In the genomic region with DNA sequence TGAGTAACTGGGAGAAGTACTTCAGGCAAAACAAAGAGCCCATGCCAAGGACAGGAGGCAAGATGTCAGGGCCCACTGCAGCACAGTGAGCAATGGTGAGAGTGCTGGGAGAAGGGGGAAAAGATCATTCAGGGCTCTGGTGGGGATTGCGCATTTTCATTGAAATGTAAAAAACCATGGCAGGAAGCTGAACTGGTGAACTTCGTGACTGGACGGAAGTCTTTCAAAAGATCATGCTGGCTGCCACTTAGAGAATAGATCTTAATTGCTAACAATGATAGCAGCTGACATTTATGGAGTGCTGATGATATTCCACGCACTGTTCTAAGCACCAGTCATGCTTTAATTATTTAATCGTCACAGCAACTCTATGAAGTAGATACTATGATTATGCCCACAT, we compare ENCODE assay signal across 27 cellular contexts.
DNase-seq lines count a peak whose midpoint lies in the region; ATAC-seq, FAIRE-seq and TF ChIP-seq lines count a peak whose summit lies in the region.
"Had no signal": no experiment of that assay in that cellular context is flagged by ENCODE, and none has a peak within 500 bp of the region (broad histone marks: within the 10 kb centered on the region; RNA-seq: fewer than 3 reads in every experiment).

No MANE protein-coding gene starts in this region.

- peaks cover 0 to 3% (median 0%) of the 10 kb centered on the region in 8 donors for H3K9me3 Mint-ChIP-seq in CD4-positive, alpha-beta memory T cell
- no peaks in the 10 kb centered on the region for H3K9me3 Mint-ChIP-seq in neural crest cell
- peaks cover 0 to 3% (median 0%) of the 10 kb centered on the region in 9 donors for H3K9me3 Mint-ChIP-seq in naive thymus-derived CD8-positive, alpha-beta T cell
- H3K9me3 Mint-ChIP-seq: activated CD8-positive, alpha-beta T cell treated with anti-CD3 and anti-CD28 coated beads for 36 hours; activated naive CD4-positive, alpha-beta T cell treated with anti-CD3 and anti-CD28 coated beads, Interleukin-2, amount 10 ng/mL, durations not matched to agents 7 days and 5 days; activated T-cell treated with anti-CD3 and anti-CD28 coated beads, Interleukin-2, amount 50 U/mL, for 4 hours; stimulated activated naive B cell treated with anti-CD40 and anti-IgM and Interleukin-4, amounts not matched to agents 10 μg/mL and 1 μg/mL and 100 μg/mL, for 72 hours had no signal

- H3K27me3 Mint-ChIP-seq in CD4-positive, alpha-beta memory T cell = no peaks in the 10 kb centered on the region
- H3K27me3 Mint-ChIP-seq in neural crest cell (ENCODE audit: low read depth) = no peaks in the 10 kb centered on the region
- H3K27me3 Mint-ChIP-seq in naive thymus-derived CD8-positive, alpha-beta T cell = no peaks in the 10 kb centered on the region
- H3K27me3 Mint-ChIP-seq: activated CD8-positive, alpha-beta T cell treated with anti-CD3 and anti-CD28 coated beads for 36 hours; activated naive CD4-positive, alpha-beta T cell treated with anti-CD3 and anti-CD28 coated beads, Interleukin-2, amount 10 ng/mL, durations not matched to agents 7 days and 5 days; stimulated activated naive B cell treated with anti-CD40 and anti-IgM and Interleukin-4, amounts not matched to agents 10 μg/mL and 1 μg/mL and 100 μg/mL, for 72 hours had no signal

- intact Hi-C loops in CD4-positive, alpha-beta memory T cell (cut with micrococcal nuclease) = no loop called here

- FAIRE-seq in H54 (lab: Jason Lieb, UNC) = no peak
- FAIRE-seq: G401.6, islet of Langerhans, K562, RCC 7860 had no signal

- TF ChIP-seq POLR2A in H54 (IDR thresholded peaks at IDR 0.05; ENCODE audit: low read depth, low read length) = no peak

- H3K27ac ChIP-seq in CD4-positive, alpha-beta memory T cell (ENCODE audit: low read depth, low read length) = no peak overlapping the region
- H3K27ac ChIP-seq: C4-2B, parathyroid adenoma, SK-N-MC had no signal

- no peak overlapping the region for H3K4me3 ChIP-seq in CD4-positive, alpha-beta memory T cell (ENCODE audit: low read length in 2 of 2)
- H3K4me3 ChIP-seq in NT2/D1 (ENCODE audit: insufficient read length, low read depth) (no peak overlapping the region), fibroblast of villous mesenchyme (ENCODE audit: low read depth, low read length) (no peak overlapping the region)
- H3K4me3 ChIP-seq: K562, lung, SK-N-MC had no signal

- no peaks in the 10 kb centered on the region for H3K4me1 ChIP-seq in CD4-positive, alpha-beta memory T cell (ENCODE audit: insufficient read depth, low read length)
- peaks cover 8% of the 10 kb centered on the region for H3K4me1 ChIP-seq in NT2/D1 (ENCODE audit: insufficient read depth, insufficient read length)
- H3K4me1 ChIP-seq: parathyroid adenoma had no signal

- no peak for ATAC-seq in naive thymus-derived CD8-positive, alpha-beta T cell
- no peak for ATAC-seq in HG03025 (IDR thresholded peaks at IDR 0.05; ENCODE audit: low FRiP score, unreplicated experiment)
- ATAC-seq: activated CD8-positive, alpha-beta T cell treated with anti-CD3 and anti-CD28 coated beads for 36 hours; activated T-cell treated with anti-CD3 and anti-CD28 coated beads, Interleukin-2, amount 50 U/mL, for 4 hours; K562; sciatic nerve; stimulated activated naive B cell treated with anti-CD40 and anti-IgM and Interleukin-4, amounts not matched to agents 10 μg/mL and 1 μg/mL and 100 μg/mL, for 72 hours had no signal

- POLR2A ChIA-PET in CD4-positive, alpha-beta memory T cell (lab: Charles Lee; ENCODE audit: partially characterized antibody) = no interaction called here
- POLR2A ChIA-PET in naive thymus-derived CD8-positive, alpha-beta T cell (lab: Charles Lee) = no interaction called here

- H3K27ac Mint-ChIP-seq in CD4-positive, alpha-beta memory T cell = peak overlapping the region in 4 of 7 donors; percentile 19 to 57 (median 28)
- H3K27ac Mint-ChIP-seq in neural crest cell (ENCODE audit: unreplicated experiment) = peak overlapping the region; percentile 48
- H3K27ac Mint-ChIP-seq in naive thymus-derived CD8-positive, alpha-beta T cell = peak overlapping the region in 1 of 10 donors; percentile 65
- H3K27ac Mint-ChIP-seq: activated CD8-positive, alpha-beta T cell treated with anti-CD3 and anti-CD28 coated beads for 36 hours; activated naive CD4-positive, alpha-beta T cell treated with anti-CD3 and anti-CD28 coated beads, Interleukin-2, amount 10 ng/mL, durations not matched to agents 7 days and 5 days; stimulated activated naive B cell treated with anti-CD40 and anti-IgM and Interleukin-4, amounts not matched to agents 10 μg/mL and 1 μg/mL and 100 μg/mL, for 72 hours had no signal

- peaks cover 8 to 29% (median 16%) of the 10 kb centered on the region in 4 donors for H3K4me1 Mint-ChIP-seq in CD4-positive, alpha-beta memory T cell
- H3K4me1 Mint-ChIP-seq in neural crest cell = peaks cover 38% of the 10 kb centered on the region
- H3K4me1 Mint-ChIP-seq in naive thymus-derived CD8-positive, alpha-beta T cell = peaks cover 0 to 14% (median 6%) of the 10 kb centered on the region in 4 donors
- H3K4me1 Mint-ChIP-seq: activated naive CD4-positive, alpha-beta T cell treated with anti-CD3 and anti-CD28 coated beads, Interleukin-2, amount 10 ng/mL, durations not matched to agents 7 days and 5 days; stimulated activated naive B cell treated with anti-CD40 and anti-IgM and Interleukin-4, amounts not matched to agents 10 μg/mL and 1 μg/mL and 100 μg/mL, for 72 hours had no signal

- H3K9me3 ChIP-seq in CD4-positive, alpha-beta memory T cell (ENCODE audit: control insufficient read depth in 1 of 2, low read length in 2 of 2) = no peaks in the 10 kb centered on the region
- no peaks in the 10 kb centered on the region for H3K9me3 ChIP-seq in NT2/D1 (ENCODE audit: insufficient read depth, low read length)

- H3K36me3 Mint-ChIP-seq in CD4-positive, alpha-beta memory T cell = peaks cover 38 to 45% of the 10 kb centered on the region in 2 donors
- no peaks in the 10 kb centered on the region for H3K36me3 Mint-ChIP-seq in neural crest cell (ENCODE audit: low read depth)
- H3K36me3 Mint-ChIP-seq in naive thymus-derived CD8-positive, alpha-beta T cell = peaks cover 0 to 14% (median 0%) of the 10 kb centered on the region in 3 donors
- H3K36me3 Mint-ChIP-seq: stimulated activated naive B cell treated with anti-CD40 and anti-IgM and Interleukin-4, amounts not matched to agents 10 μg/mL and 1 μg/mL and 100 μg/mL, for 72 hours had no signal

- TF ChIP-seq CTCF in fibroblast of villous mesenchyme (IDR thresholded peaks at IDR 0.05; ENCODE audit: insufficient read depth, low read depth, low read length) (no peak), neural crest cell (conservative IDR thresholded peaks at IDR 0.05) (no peak)

- H3K36me3 ChIP-seq in CD4-positive, alpha-beta memory T cell (ENCODE audit: insufficient read depth, low read length) = no peaks in the 10 kb centered on the region
- H3K36me3 ChIP-seq in NT2/D1 (ENCODE audit: insufficient read depth, insufficient read length, low read length) = no peaks in the 10 kb centered on the region

- H3K9ac ChIP-seq in NT2/D1 (ENCODE audit: insufficient read length, low read depth) = no peak overlapping the region
- H3K9ac ChIP-seq: parathyroid adenoma had no signal

- H3K4me3 Mint-ChIP-seq in CD4-positive, alpha-beta memory T cell = no peak overlapping the region
- H3K4me3 Mint-ChIP-seq in neural crest cell = no peak overlapping the region
- H3K4me3 Mint-ChIP-seq in naive thymus-derived CD8-positive, alpha-beta T cell = no peak overlapping the region
- H3K4me3 Mint-ChIP-seq: activated CD8-positive, alpha-beta T cell treated with anti-CD3 and anti-CD28 coated beads for 36 hours; activated naive CD4-positive, alpha-beta T cell treated with anti-CD3 and anti-CD28 coated beads, Interleukin-2, amount 10 ng/mL, durations not matched to agents 7 days and 5 days; activated T-cell treated with anti-CD3 and anti-CD28 coated beads, Interleukin-2, amount 50 U/mL, for 4 hours; stimulated activated naive B cell treated with anti-CD40 and anti-IgM and Interleukin-4, amounts not matched to agents 10 μg/mL and 1 μg/mL and 100 μg/mL, for 72 hours had no signal

- DNase-seq in CD4-positive, alpha-beta memory T cell = no peak
- DNase-seq in NT2/D1 (ENCODE audit: low read depth, low spot score) (peak; percentile 40), fibroblast of villous mesenchyme (ENCODE audit: low read depth) (peak; percentile 53), neural crest cell (ENCODE audit: low read depth, low spot score) (no peak), dedifferentiated amniotic fluid mesenchymal stem cell (ENCODE audit: extremely low spot score) (no peak), H54 (ENCODE audit: insufficient read length, low spot score) (no peak)
- DNase-seq in naive thymus-derived CD8-positive, alpha-beta T cell = no peak
- DNase-seq: activated CD8-positive, alpha-beta T cell treated with anti-CD3 and anti-CD28 coated beads for 36 hours; activated naive CD4-positive, alpha-beta T cell treated with anti-CD3 and anti-CD28 coated beads, Interleukin-2, amount 10 ng/mL, durations not matched to agents 7 days and 5 days; activated T-cell treated with anti-CD3 and anti-CD28 coated beads, Interleukin-2, amount 50 U/mL, for 4 hours; aorta; DMS 273 treated with DMSO at 0.1 percent for 48 hours; effector CD4-positive, alpha-beta T cell; NCI-H1930; NCI-H345; NK-92 treated with Interleukin-12 subunit alpha and Interleukin-12 subunit beta, amount 100 ng/mL, for 24 hours; stimulated activated naive B cell treated with anti-CD40 and anti-IgM and Interleukin-4, amounts not matched to agents 10 μg/mL and 1 μg/mL and 100 μg/mL, for 72 hours had no signal

- CTCF ChIA-PET in CD4-positive, alpha-beta memory T cell (lab: Charles Lee; ENCODE audit: partially characterized antibody) = no interaction called here

- H3K27me3 ChIP-seq in CD4-positive, alpha-beta memory T cell (ENCODE audit: insufficient read depth, low read length) = no peaks in the 10 kb centered on the region
- no peaks in the 10 kb centered on the region for H3K27me3 ChIP-seq in NT2/D1 (ENCODE audit: insufficient read depth, insufficient read length)

Comparison
In these comparisons a context has a peak if more than half of its experiments do, and no peak if none do; other contexts are left out.
1. DNase-seq: peak in NT2/D1 (single experiment) and fibroblast of villous mesenchyme (single experiment); none in CD4-positive, alpha-beta memory T cell (0 of 5), neural crest cell (single experiment), naive thymus-derived CD8-positive, alpha-beta T cell (0 of 10), dedifferentiated amniotic fluid mesenchymal stem cell (single experiment) and H54 (single experiment).